22 cellular contexts compared by ENCODE assay signal in the genomic region with DNA sequence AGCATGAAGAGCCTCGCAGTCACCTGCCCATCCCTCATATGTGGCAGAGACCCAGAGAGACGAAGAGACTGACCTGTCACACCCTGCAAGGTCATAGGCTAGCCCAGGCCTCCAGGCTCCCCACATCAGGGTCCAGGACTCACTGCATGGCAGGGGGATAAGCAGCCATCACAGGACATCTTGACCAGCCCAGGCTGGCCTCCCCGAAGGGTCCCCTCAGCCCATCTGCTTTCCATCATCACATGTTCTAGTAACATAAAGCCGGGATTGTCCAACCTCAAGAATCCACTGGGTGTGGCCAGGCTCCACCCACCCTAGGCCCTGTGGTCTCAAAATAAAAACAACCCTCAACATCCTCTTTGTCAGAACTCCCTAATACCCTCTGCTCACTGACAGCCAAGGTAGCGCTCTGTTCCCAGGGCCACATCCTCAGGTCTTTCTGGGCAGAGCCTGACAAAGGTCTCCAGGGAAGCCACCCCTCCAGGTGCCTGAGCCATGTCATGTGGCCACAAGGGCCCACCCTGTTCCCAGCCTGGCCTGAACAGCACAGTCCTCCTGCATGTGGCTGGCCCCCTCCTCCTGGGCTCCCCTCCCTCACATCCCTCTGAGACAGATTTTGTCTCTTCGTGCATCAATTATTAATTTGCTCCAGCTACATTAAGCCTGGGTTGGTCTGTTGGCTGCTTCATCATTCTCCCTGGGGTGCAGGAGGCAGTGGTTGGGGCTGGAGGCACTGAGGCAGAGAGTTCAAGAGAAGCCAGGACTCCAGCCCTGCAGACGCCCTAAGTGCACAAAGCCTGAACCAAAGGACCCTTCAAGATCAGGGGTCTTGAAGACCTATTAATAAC.
DNase-seq lines count a peak whose midpoint lies in the region; TF ChIP-seq lines count a peak whose summit lies in the region.
"Had no signal": no experiment of that assay in that cellular context is flagged by ENCODE, and none has a peak within 500 bp of the region (broad histone marks: within the 10 kb centered on the region; RNA-seq: fewer than 3 reads in every experiment).

No MANE protein-coding gene starts in this region.

- no peak overlapping the region for H3K4me3 Mint-ChIP-seq in neural progenitor cell
- no peak overlapping the region for H3K4me3 Mint-ChIP-seq in type B pancreatic cell
- H3K4me3 Mint-ChIP-seq: activated T-helper 1 cell treated with anti-CD3 and anti-CD28 coated beads, Interleukin-12 subunit alpha, Interleukin-12 subunit beta, Interleukin-2, Interleukin-4 antibody, amounts not matched to agents 30 ng/mL and 10 ng/mL and 1 ng/mL, durations not matched to agents 14 hours and 24 hours and 36 hours; CD8-positive, alpha-beta memory T cell; central memory CD8-positive, alpha-beta T cell; stimulated activated effector memory CD8-positive, alpha-beta T cell treated with anti-CD3 and anti-CD28 coated beads, Interleukin-12 subunit alpha, Interleukin-12 subunit beta, amount 100 ng/mL, for 72 hours had no signal

- H3K9ac ChIP-seq in colonic mucosa (ENCODE audit: low read depth in 2 of 2, low read length in 2 of 2) (no peak overlapping the region), neural progenitor cell (no peak overlapping the region)

- no peaks in the 10 kb centered on the region for H3K27me3 ChIP-seq in colonic mucosa
- no peaks in the 10 kb centered on the region for H3K27me3 ChIP-seq in neural progenitor cell
- H3K27me3 ChIP-seq: ovary, tibial nerve had no signal

- H3K27ac ChIP-seq in colonic mucosa: no peak overlapping the region
- H3K27ac ChIP-seq in neural progenitor cell: no peak overlapping the region
- H3K27ac ChIP-seq: ovary, tibial nerve had no signal

- no peaks in the 10 kb centered on the region for H3K79me2 ChIP-seq in neural progenitor cell (ENCODE audit: low read depth)

- H3K27me3 Mint-ChIP-seq in neural progenitor cell (ENCODE audit: insufficient read depth, low read depth): peaks cover 25% of the 10 kb centered on the region
- H3K27me3 Mint-ChIP-seq in type B pancreatic cell: peaks cover 19% of the 10 kb centered on the region
- H3K27me3 Mint-ChIP-seq: central memory CD8-positive, alpha-beta T cell had no signal

- no peak overlapping the region for H3K4me3 ChIP-seq in colonic mucosa
- no peak overlapping the region for H3K4me3 ChIP-seq in neural progenitor cell
- H3K4me3 ChIP-seq: ovary, smooth muscle cell, tibial nerve had no signal

- H2AFZ ChIP-seq in neural progenitor cell (replicated peaks): no peak overlapping the region

- H3K4me1 Mint-ChIP-seq in neural progenitor cell (peaks cover 54% of the 10 kb centered on the region), type B pancreatic cell (ENCODE audit: unreplicated experiment) (peaks cover 36% of the 10 kb centered on the region)
- H3K4me1 Mint-ChIP-seq: CD8-positive, alpha-beta memory T cell; central memory CD8-positive, alpha-beta T cell; stimulated activated effector memory CD8-positive, alpha-beta T cell treated with anti-CD3 and anti-CD28 coated beads, Interleukin-12 subunit alpha, Interleukin-12 subunit beta, amount 100 ng/mL, for 72 hours had no signal

- H3K9me3 ChIP-seq in colonic mucosa (no peaks in the 10 kb centered on the region), neural progenitor cell (ENCODE audit: low read depth) (no peaks in the 10 kb centered on the region)
- H3K9me3 ChIP-seq: ovary, tibial nerve had no signal

- H3K27ac Mint-ChIP-seq in neural progenitor cell (peak overlapping the region; percentile 81), type B pancreatic cell (no peak overlapping the region)
- H3K27ac Mint-ChIP-seq: activated T-helper 1 cell treated with anti-CD3 and anti-CD28 coated beads, Interleukin-12 subunit alpha, Interleukin-12 subunit beta, Interleukin-2, Interleukin-4 antibody, amounts not matched to agents 30 ng/mL and 10 ng/mL and 1 ng/mL, durations not matched to agents 14 hours and 24 hours and 36 hours; CD8-positive, alpha-beta memory T cell; stimulated activated effector memory CD8-positive, alpha-beta T cell treated with anti-CD3 and anti-CD28 coated beads, Interleukin-12 subunit alpha, Interleukin-12 subunit beta, amount 100 ng/mL, for 72 hours had no signal

- H3K4me2 ChIP-seq in neural progenitor cell: no peak overlapping the region
- H3K4me2 ChIP-seq: smooth muscle cell had no signal

- peaks cover 13% of the 10 kb centered on the region for H3F3A ChIP-seq in neural progenitor cell (ENCODE audit: low read depth)

- H3K36me3 Mint-ChIP-seq in neural progenitor cell (no peaks in the 10 kb centered on the region), type B pancreatic cell (no peaks in the 10 kb centered on the region)
- H3K36me3 Mint-ChIP-seq: CD8-positive, alpha-beta memory T cell; stimulated activated effector memory CD8-positive, alpha-beta T cell treated with anti-CD3 and anti-CD28 coated beads, Interleukin-12 subunit alpha, Interleukin-12 subunit beta, amount 100 ng/mL, for 72 hours had no signal

- H3K9me3 Mint-ChIP-seq in neural progenitor cell (no peaks in the 10 kb centered on the region), type B pancreatic cell (no peaks in the 10 kb centered on the region)
- H3K9me3 Mint-ChIP-seq: activated T-helper 1 cell treated with anti-CD3 and anti-CD28 coated beads, Interleukin-12 subunit alpha, Interleukin-12 subunit beta, Interleukin-2, Interleukin-4 antibody, amounts not matched to agents 30 ng/mL and 10 ng/mL and 1 ng/mL, durations not matched to agents 14 hours and 24 hours and 36 hours; CD8-positive, alpha-beta memory T cell; central memory CD8-positive, alpha-beta T cell; stimulated activated effector memory CD8-positive, alpha-beta T cell treated with anti-CD3 and anti-CD28 coated beads, Interleukin-12 subunit alpha, Interleukin-12 subunit beta, amount 100 ng/mL, for 72 hours had no signal

- DNase-seq in activated effector memory CD4-positive, alpha-beta T cell treated with anti-CD3 and anti-CD28 coated beads, Interleukin-2, amount 50 U/mL, for 16 hours: peak; percentile 51
- DNase-seq in activated effector memory CD4-positive, alpha-beta T cell treated with Interleukin-2 at 50 U/mL for 16 hours: no peak
- DNase-seq in colonic mucosa: peak; percentile 6
- DNase-seq in neural progenitor cell (ENCODE audit: low spot score): peak; percentile 1
- peak; percentile 40 for DNase-seq in type B pancreatic cell (ENCODE audit: extremely low spot score, unreplicated experiment)
- DNase-seq in AML-193 (lab: John Stamatoyannopoulos, UW): no peak
- DNase-seq in stimulated activated CD4-positive, alpha-beta T cell treated with anti-CD3 and anti-CD28 coated beads, Interleukin-12 subunit alpha, Interleukin-12 subunit beta, amount 100 ng/mL, for 4 hours: no peak
- DNase-seq in NCI-H1105 (lab: John Stamatoyannopoulos, UW): no peak
- DNase-seq: activated CD4-positive, alpha-beta T cell treated with anti-CD3 and anti-CD28 coated beads, Interleukin-2, amount 50 U/mL, for 4 hours; amygdala; CD8-positive, alpha-beta memory T cell; hippocampal formation; Karpas-422; NCI-H1417; NCI-H2171; NCI-H748 treated with DMSO at 0.1 percent for 48 hours had no signal

- intact Hi-C loops in colonic mucosa (cut with DNase I): no loop called here

- H4K20me1 ChIP-seq in neural progenitor cell (ENCODE audit: low read depth): no peaks in the 10 kb centered on the region

- H3K36me3 ChIP-seq in colonic mucosa (no peaks in the 10 kb centered on the region), neural progenitor cell (no peaks in the 10 kb centered on the region)
- H3K36me3 ChIP-seq: ovary, tibial nerve had no signal

- H3K4me1 ChIP-seq in colonic mucosa (no peaks in the 10 kb centered on the region), neural progenitor cell (peaks cover 46% of the 10 kb centered on the region)

- TF ChIP-seq CTCF in colonic mucosa (IDR thresholded peaks at IDR 0.05): no peak
- no peak for TF ChIP-seq CTCF in neural progenitor cell (IDR thresholded peaks at IDR 0.05)
- no peak for TF ChIP-seq CTCF in type B pancreatic cell (conservative IDR thresholded peaks at IDR 0.05)

Comparison
In these comparisons a context has a peak if more than half of its experiments do, and no peak if none do; other contexts are left out.
1. DNase-seq: peak in activated effector memory CD4-positive, alpha-beta T cell treated with anti-CD3 and anti-CD28 coated beads, Interleukin-2, amount 50 U/mL, for 16 hours (single experiment), colonic mucosa (single experiment), neural progenitor cell (single experiment) and type B pancreatic cell (single experiment); none in activated effector memory CD4-positive, alpha-beta T cell treated with Interleukin-2 at 50 U/mL for 16 hours (single experiment), AML-193 (0 of 2), stimulated activated CD4-positive, alpha-beta T cell treated with anti-CD3 and anti-CD28 coated beads, Interleukin-12 subunit alpha, Interleukin-12 subunit beta, amount 100 ng/mL, for 4 hours (single experiment) and NCI-H1105 (single experiment).